Comparison of ENCODE assay signal across 7 cellular contexts in genomic region chr2:127293758-127294562, GRCh38.
DNase-seq lines count a peak whose midpoint lies in the region; ATAC-seq, FAIRE-seq and TF ChIP-seq lines count a peak whose summit lies in the region.

ERCC3 (minus strand) TSS chr2:127294144; CDS start chr2:127294081, 63 bp downstream.

- no peak for TF ChIP-seq CTCF in retinal pigment epithelial cell (conservative IDR thresholded peaks at IDR 0.05; ENCODE audit: low read depth, low read length)

- DNase-seq in GM18507 (ENCODE audit: extremely low spot score, insufficient read length, low read depth): peak; percentile 91
- DNase-seq in NCI-H1930 (lab: John Stamatoyannopoulos, UW): peak; percentile 65 to 74
- peak; percentile 51 for DNase-seq in T1000 (lab: John Stamatoyannopoulos, UW)
- DNase-seq in astrocyte of the hippocampus (ENCODE audit: low read depth, low spot score): peak; percentile 92
- peak in 49 of 51 donors; percentile 16 to 84 (median 66) for DNase-seq in hypothalamus (lab: John Stamatoyannopoulos, UW)
- DNase-seq in retinal pigment epithelial cell (ENCODE audit: low read depth): peak; percentile 38

- ATAC-seq in HG02885 (IDR thresholded peaks at IDR 0.05; ENCODE audit: poor library complexity, unreplicated experiment): peak; percentile 99

- FAIRE-seq in GM18507 (lab: Jason Lieb, UNC): peak; percentile 92

- H3K4me3 ChIP-seq in retinal pigment epithelial cell (ENCODE audit: low read length): peak within 1 kb of the TSS; percentile 91

Comparison
In these comparisons a context has a peak if more than half of its experiments do, and no peak if none do; other contexts are left out.
1. Peak in every context shown above with its lines: DNase-seq, ATAC-seq and H3K4me3 ChIP-seq.
2. DNase-seq: peak in every context shown above with its lines; median percentile 92 in astrocyte of the hippocampus; 91 in GM18507; 70 in NCI-H1930; 66 in hypothalamus; 51 in T1000; 38 in retinal pigment epithelial cell.